9 cellular contexts compared by ENCODE assay signal in the genomic region with DNA sequence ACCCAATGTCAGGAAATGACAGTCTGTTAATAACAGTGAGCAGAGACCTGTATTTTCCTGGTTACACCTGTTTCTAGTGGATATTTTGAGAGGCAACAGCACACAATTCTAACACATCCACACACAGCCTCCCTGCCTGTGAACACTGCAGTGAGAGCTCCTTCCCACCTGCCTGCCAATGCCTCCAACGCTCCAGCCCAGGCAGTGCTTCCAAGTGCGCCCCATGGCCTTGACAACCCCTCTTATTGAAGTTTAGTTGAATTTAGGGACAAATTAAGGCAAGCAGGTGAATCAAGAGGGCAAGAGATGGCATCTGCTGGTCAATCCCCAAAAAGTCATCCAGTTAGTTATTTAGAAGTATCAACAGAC. TPM values are rescaled to one million over a fixed set of nuclear protein-coding genes. Genes with fewer than 3 reads are reported as not detected.
DNase-seq lines count a peak whose midpoint lies in the region; ATAC-seq and TF ChIP-seq lines count a peak whose summit lies in the region.
"Had no signal": no experiment of that assay in that cellular context is flagged by ENCODE, and none has a peak within 500 bp of the region (broad histone marks: within the 10 kb centered on the region; RNA-seq: fewer than 3 reads in every experiment).

No MANE protein-coding gene starts in this region.

- no peak overlapping the region for H3K27ac ChIP-seq in mammary epithelial cell (ENCODE audit: insufficient read depth, low read depth, low read length)
- H3K27ac ChIP-seq in heart right ventricle: peak overlapping the region in 8 of 10 donors; percentile 39 to 87 (median 62)
- peak overlapping the region in 3 of 4 donors; percentile 44 to 58 (median 46) for H3K27ac ChIP-seq in transverse colon

- H2AFZ ChIP-seq in mammary epithelial cell (ENCODE audit: low read depth, low read length): no peak overlapping the region

- POLR2A ChIA-PET in MCF 10A (lab: Yijun Ruan, JAX): interaction anchor here (0.5 to 5.3 kb wide), 10 partner anchors 10 to 158 kb away, joined by 3 to 51 read pairs (median 6); a partner anchor contains a TSS

- no peak overlapping the region for H3K4me2 ChIP-seq in mammary epithelial cell (ENCODE audit: insufficient read depth, low read depth, low read length)

- peaks cover 14% of the 10 kb centered on the region for H3K79me2 ChIP-seq in mammary epithelial cell (ENCODE audit: insufficient read depth, low read length)

- H3K9me3 Mint-ChIP-seq in MCF 10A (ENCODE audit: unreplicated experiment): no peaks in the 10 kb centered on the region
- H3K9me3 Mint-ChIP-seq: CD4-positive, CD25-positive, alpha-beta regulatory T cell had no signal

- no peak for ATAC-seq in heart right ventricle

- H3K9me3 ChIP-seq in mammary epithelial cell (replicated peaks; ENCODE audit: insufficient read depth, low read length) (no peaks in the 10 kb centered on the region), heart right ventricle (no peaks in the 10 kb centered on the region), transverse colon (no peaks in the 10 kb centered on the region)
- H3K9me3 ChIP-seq: thoracic aorta had no signal

- H3K27me3 ChIP-seq in mammary epithelial cell (ENCODE audit: insufficient read depth, low read length) (no peaks in the 10 kb centered on the region), heart right ventricle (no peaks in the 10 kb centered on the region), transverse colon (no peaks in the 10 kb centered on the region)

- no peak overlapping the region for H3K4me3 Mint-ChIP-seq in MCF 10A (ENCODE audit: unreplicated experiment)

- peaks cover 8% of the 10 kb centered on the region for H3K4me1 ChIP-seq in mammary epithelial cell (ENCODE audit: insufficient read depth, low read length)
- peaks cover 20 to 64% (median 50%) of the 10 kb centered on the region in 9 donors for H3K4me1 ChIP-seq in heart right ventricle
- H3K4me1 ChIP-seq in transverse colon: peaks cover 7 to 36% (median 11%) of the 10 kb centered on the region in 4 donors

- peak overlapping the region; percentile 55 for H3K27ac Mint-ChIP-seq in MCF 10A (ENCODE audit: low read depth, unreplicated experiment)

- TF ChIP-seq EP300 in transverse colon (IDR thresholded peaks at IDR 0.05; ENCODE audit: low read depth): no peak

- no peak overlapping the region for H3K9ac ChIP-seq in mammary epithelial cell (ENCODE audit: insufficient read depth, low read length)

- DNase-seq in MCF 10A (ENCODE audit: unreplicated experiment) (no peak), mammary epithelial cell (no peak), heart right ventricle (no peak), transverse colon (no peak), NCI-H510A (lab: John Stamatoyannopoulos, UW) (no peak), putamen (ENCODE audit: low spot score) (no peak)
- DNase-seq: cortex of kidney had no signal

- H4K20me1 ChIP-seq in mammary epithelial cell (ENCODE audit: insufficient read depth, low read length): peaks cover 3% of the 10 kb centered on the region

- no peaks in the 10 kb centered on the region for H3K27me3 Mint-ChIP-seq in MCF 10A (ENCODE audit: insufficient read depth, unreplicated experiment)
- H3K27me3 Mint-ChIP-seq: CD4-positive, CD25-positive, alpha-beta regulatory T cell had no signal

- no peak for TF ChIP-seq POLR2A in transverse colon (IDR thresholded peaks at IDR 0.05)

- H3K4me3 ChIP-seq in mammary epithelial cell (replicated peaks in 1 of 3; ENCODE audit: insufficient read depth in 1 of 3, low read depth in 2 of 3, low read length in 3 of 3) (no peak overlapping the region), heart right ventricle (peak overlapping the region in 1 of 10 donors; percentile 16), transverse colon (no peak overlapping the region)
- H3K4me3 ChIP-seq: thoracic aorta had no signal

- in situ Hi-C loops in mammary epithelial cell (cut with MboI; ENCODE audit: low sequenced_read_pairs in 2 of 2): no loop called here
- in situ Hi-C loops in transverse colon (cut with MboI; ENCODE audit: low pct_ligation_motif_present in 1 of 4, low pct_unique_long_range_greater_than_20kb in 1 of 4, low sequenced_read_pairs in 3 of 4): loop anchor here in 1 of 4 donors (25.0 kb wide), 1 partner anchor 178 kb away; a partner anchor contains a TSS

- intact Hi-C loops in MCF 10A (cut with micrococcal nuclease): loop anchor here (2.0 to 10.0 kb wide), 3 partner anchors 33 to 193 kb away; no protein-coding TSS in a partner anchor
- intact Hi-C loops in mammary epithelial cell (cut with micrococcal nuclease): loop anchor here (2.0 kb wide), 2 partner anchors 91 to 193 kb away; no protein-coding TSS in a partner anchor
- intact Hi-C loops in heart right ventricle (cut with DNase I): loop anchor here in 5 of 10 donors (2.0 to 10.0 kb wide), 5 partner anchors 33 to 161 kb away; no protein-coding TSS in a partner anchor
- intact Hi-C loops in transverse colon (cut with DNase I; ENCODE audit: low total_unique reads): loop anchor here (5.0 kb wide), 1 partner anchor 33 kb away; no protein-coding TSS in a partner anchor

- 88% methylated on average over 2 of the region's 2 CpGs for WGBS in mammary epithelial cell (ENCODE audit: low coverage, missing lambda C conversion rate)
- 71 to 80% methylated on average over 2 of the region's 2 CpGs for WGBS in heart right ventricle, 2 donors
- WGBS in transverse colon (ENCODE audit: low coverage in 1 of 2), 2 donors: 91% methylated on average over 2 of the region's 2 CpGs; no CpG with 5 or more reads in 1 of the 2 donors

- CTCF ChIA-PET in MCF 10A (lab: Yijun Ruan, JAX) (interaction anchor here (0.5 to 2.7 kb wide), 9 partner anchors 9 to 192 kb away, joined by 3 to 26 read pairs (median 5); a partner anchor contains a TSS), mammary epithelial cell (lab: Charles Lee; ENCODE audit: low non-redundant PET) (no interaction called here)

- peaks cover 19% of the 10 kb centered on the region for H3K36me3 ChIP-seq in mammary epithelial cell (ENCODE audit: insufficient read depth, low read length)
- peaks cover 0 to 78% (median 41%) of the 10 kb centered on the region in 9 donors for H3K36me3 ChIP-seq in heart right ventricle
- peaks cover 0 to 61% (median 20%) of the 10 kb centered on the region in 4 donors for H3K36me3 ChIP-seq in transverse colon

- H3K36me3 Mint-ChIP-seq in MCF 10A (ENCODE audit: insufficient read depth, unreplicated experiment): peaks cover 80% of the 10 kb centered on the region

- TF ChIP-seq CTCF in MCF 10A (IDR thresholded peaks at IDR 0.05; ENCODE audit: unreplicated experiment) (no peak), mammary epithelial cell (conservative IDR thresholded peaks at IDR 0.05 in 1 of 2, IDR thresholded peaks at IDR 0.05 in 1 of 2; ENCODE audit: extremely low read depth in 1 of 2, insufficient read depth in 1 of 2, low read depth in 1 of 2, low read length in 2 of 2) (no peak), heart right ventricle (IDR thresholded peaks at IDR 0.05) (no peak), transverse colon (IDR thresholded peaks at IDR 0.05) (no peak)

- dilution Hi-C loops in mammary epithelial cell (cut with HindIII; ENCODE audit: low sequenced_read_pairs): no loop called here

- BruUV-seq in MCF 10A (replicated peaks; lab: Mats Ljungman, UMichigan): no TSS peak
- BruUV-seq in mammary epithelial cell (replicated peaks; lab: Mats Ljungman, UMichigan): no TSS peak

- peaks cover 13% of the 10 kb centered on the region for H3K4me1 Mint-ChIP-seq in MCF 10A (ENCODE audit: insufficient read depth, unreplicated experiment)

RNA-seq across cellular contexts. Expression of a gene that starts 4.7 kb away (rescaled TPM):
- 33.6 and 35.1 TPM in 2 replicates for total RNA-seq in MCF 10A (2022)
- total RNA-seq in mammary epithelial cell: 100 to 1,000 TPM; 116 to 183 TPM
- 59.5 TPM for polyA plus RNA-seq in mammary epithelial cell
- polyA minus RNA-seq in mammary epithelial cell: 144 TPM
- total RNA-seq in heart right ventricle: 100 to 1,000 TPM; 298 to 586 (median 488) TPM
- 100 to 1,000 TPM; 121 to 199 TPM for polyA plus RNA-seq in heart right ventricle
- 100 to 1,000 TPM in 1 of 4 donors, 10 to 100 TPM in 3; 31.0 to 633 (median 52.5) TPM for total RNA-seq in transverse colon

RNA-seq across cellular contexts. Expression of a gene that starts 11.0 kb away (rescaled TPM):
- total RNA-seq in MCF 10A (2022): 29.4 and 45.8 TPM in 2 replicates
- total RNA-seq in mammary epithelial cell: 10 to 100 TPM; 10.3 to 22.2 TPM
- polyA plus RNA-seq in mammary epithelial cell: 14.4 TPM
- polyA minus RNA-seq in mammary epithelial cell: 25.0 TPM
- 10 to 100 TPM; 34.6 to 79.3 (median 43.2) TPM for total RNA-seq in heart right ventricle
- polyA plus RNA-seq in heart right ventricle: 10 to 100 TPM; 36.1 to 56.5 TPM
- 10 to 100 TPM; 25.4 to 58.4 (median 26.9) TPM for total RNA-seq in transverse colon

RNA-seq across cellular contexts. Expression of a gene that starts 11.2 kb away (rescaled TPM):
- total RNA-seq in MCF 10A (2022) (35.1 and 37.1 TPM in 2 replicates), mammary epithelial cell (10 to 100 TPM; 18.2 to 27.7 TPM), heart right ventricle (10 to 100 TPM; 18.0 to 29.9 (median 24.7) TPM), transverse colon (10 to 100 TPM in 3 of 4 donors, not detected in 1; 11.2 to 34.1 (median 24.7) TPM)
- polyA plus RNA-seq in mammary epithelial cell (38.3 TPM), heart right ventricle (10 to 100 TPM; 24.5 to 41.8 TPM)
- 19.5 TPM for polyA minus RNA-seq in mammary epithelial cell

RNA-seq across cellular contexts. Expression of a gene that starts 21.7 kb away (rescaled TPM):
- 161 and 168 TPM in 2 replicates for total RNA-seq in MCF 10A (2022)
- 100 to 1,000 TPM; 110 to 196 TPM for total RNA-seq in mammary epithelial cell
- polyA plus RNA-seq in mammary epithelial cell: 221 TPM
- 226 TPM for polyA minus RNA-seq in mammary epithelial cell
- total RNA-seq in heart right ventricle: 100 to 1,000 TPM in 1 of 10 donors, 10 to 100 TPM in 9; 58.8 to 103 (median 76.3) TPM
- 100 to 1,000 TPM in 1 of 2 donors, 10 to 100 TPM in 1; 93.4 to 109 TPM for polyA plus RNA-seq in heart right ventricle
- total RNA-seq in transverse colon: 1,000 to 10,000 TPM in 1 of 4 donors, 100 to 1,000 TPM in 3; 193 to 1,196 (median 348) TPM

RNA-seq across cellular contexts. Expression of a gene that starts 22.5 kb away (rescaled TPM):
- total RNA-seq in MCF 10A (2022) (11.6 and 13.8 TPM in 2 replicates), mammary epithelial cell (10 to 100 TPM; 18.3 to 38.5 TPM), heart right ventricle (10 to 100 TPM; 25.1 to 34.4 (median 29.6) TPM), transverse colon (10 to 100 TPM in 3 of 4 donors, 1 to 10 TPM in 1; 7.6 to 41.3 (median 25.7) TPM)
- polyA plus RNA-seq in mammary epithelial cell (13.2 TPM), heart right ventricle (10 to 100 TPM in 1 of 2 donors, 1 to 10 TPM in 1; 9.2 to 23.2 TPM)
- polyA minus RNA-seq in mammary epithelial cell: 30.9 TPM
